Comparison of ENCODE assay signal across 8 cellular contexts in genomic region chr16:81723098-81723723, GRCh38. TPM values are rescaled to one million over a fixed set of nuclear protein-coding genes. Genes with fewer than 3 reads are reported as not detected.
DNase-seq lines count a peak whose midpoint lies in the region; ATAC-seq and TF ChIP-seq lines count a peak whose summit lies in the region.

No MANE protein-coding gene starts in this region.

- H3K36me3 ChIP-seq in RWPE2 (ENCODE audit: low read depth) (no peaks in the 10 kb centered on the region), body of pancreas (replicated peaks in 1 of 2; ENCODE audit: insufficient read depth in 1 of 2, low read depth in 2 of 2) (no peaks in the 10 kb centered on the region)

- TF ChIP-seq POLR2A in body of pancreas (IDR thresholded peaks at IDR 0.05): no peak

- peak in 5 of 6 experiments; percentile 14 to 80 (median 48) for DNase-seq in stimulated activated naive CD4-positive, alpha-beta T cell (lab: John Stamatoyannopoulos, UW)
- DNase-seq in stimulated activated naive CD4-positive, alpha-beta T cell treated with Interleukin-2 at 50 U/mL for 16 hours (lab: John Stamatoyannopoulos, UW): no peak
- peak; percentile 86 for DNase-seq in NCI-H1092 (lab: John Stamatoyannopoulos, UW)
- no peak for DNase-seq in RWPE2 (ENCODE audit: low spot score)
- DNase-seq in body of pancreas: peak in 3 of 4 donors; percentile 30 to 70 (median 53)
- peak; percentile 95 for DNase-seq in inferior parietal cortex (ENCODE audit: extremely low spot score)

- H3K27ac ChIP-seq in RWPE2 (ENCODE audit: poor library complexity, severe bottlenecking) (no peak overlapping the region), body of pancreas (no peak overlapping the region)

- no peaks in the 10 kb centered on the region for H3K36me3 Mint-ChIP-seq in stimulated activated memory B cell treated with anti-CD40 and anti-IgM and Interleukin-4, amounts not matched to agents 10 μg/mL and 1 μg/mL and 100 μg/mL, for 72 hours

- H3K27ac Mint-ChIP-seq in stimulated activated memory B cell treated with anti-CD40 and anti-IgM and Interleukin-4, amounts not matched to agents 10 μg/mL and 1 μg/mL and 100 μg/mL, for 72 hours: no peak overlapping the region

- peaks cover 9% of the 10 kb centered on the region for H3K9me3 Mint-ChIP-seq in stimulated activated memory B cell treated with anti-CD40 and anti-IgM and Interleukin-4, amounts not matched to agents 10 μg/mL and 1 μg/mL and 100 μg/mL, for 72 hours

- H3K4me1 Mint-ChIP-seq in stimulated activated memory B cell treated with anti-CD40 and anti-IgM and Interleukin-4, amounts not matched to agents 10 μg/mL and 1 μg/mL and 100 μg/mL, for 72 hours: peaks cover 12% of the 10 kb centered on the region

- H3K4me1 ChIP-seq in RWPE2 (ENCODE audit: insufficient read depth, poor library complexity, severe bottlenecking) (peaks cover 12% of the 10 kb centered on the region), body of pancreas (no peaks in the 10 kb centered on the region)

- H3K27me3 Mint-ChIP-seq in stimulated activated memory B cell treated with anti-CD40 and anti-IgM and Interleukin-4, amounts not matched to agents 10 μg/mL and 1 μg/mL and 100 μg/mL, for 72 hours: no peaks in the 10 kb centered on the region

- H3K4me3 ChIP-seq in RWPE2 (ENCODE audit: severe bottlenecking): no peak overlapping the region
- no peak overlapping the region for H3K4me3 ChIP-seq in body of pancreas

- intact Hi-C loops in body of pancreas (cut with DNase I): loop anchor here (5.0 to 10.0 kb wide), 2 partner anchors 88 to 321 kb away; no protein-coding TSS in a partner anchor

- H3K4me3 Mint-ChIP-seq in stimulated activated memory B cell treated with anti-CD40 and anti-IgM and Interleukin-4, amounts not matched to agents 10 μg/mL and 1 μg/mL and 100 μg/mL, for 72 hours: no peak overlapping the region

- H3K27me3 ChIP-seq in RWPE2 (ENCODE audit: insufficient read depth, poor library complexity, severe bottlenecking) (no peaks in the 10 kb centered on the region), body of pancreas (peaks cover 0 to 4% of the 10 kb centered on the region in 2 donors)

- no peaks in the 10 kb centered on the region for H3K9me3 ChIP-seq in RWPE2 (ENCODE audit: severe bottlenecking)
- H3K9me3 ChIP-seq in body of pancreas: no peaks in the 10 kb centered on the region

- WGBS in body of pancreas, 2 donors: 22 to 24% methylated on average over 8 of the region's 8 CpGs

- ATAC-seq in HG02571 (IDR thresholded peaks at IDR 0.05; ENCODE audit: unreplicated experiment) (peak; percentile 76), RWPE2 (ENCODE audit: low read depth) (peak; percentile 79), body of pancreas (peak; percentile 87)
- ATAC-seq in stimulated activated memory B cell treated with anti-CD40 and anti-IgM and Interleukin-4, amounts not matched to agents 10 μg/mL and 1 μg/mL and 100 μg/mL, for 72 hours: peak; percentile 91

- TF ChIP-seq CTCF in RWPE2 (IDR thresholded peaks at IDR 0.05; ENCODE audit: poor library complexity, severe bottlenecking) (peak; percentile 83), body of pancreas (IDR thresholded peaks at IDR 0.05) (peak; percentile 46 to 85 (median 78))

RNA-seq across cellular contexts. Expression of gene PLCG2, which starts 55.9 kb away (rescaled TPM):
- total RNA-seq in body of pancreas: 1 to 10 TPM; 6.7 to 9.6 TPM

Comparison
In these comparisons a context has a peak if more than half of its experiments do, and no peak if none do; other contexts are left out.
1. DNase-seq: peak in stimulated activated naive CD4-positive, alpha-beta T cell (5 of 6), NCI-H1092 (single experiment), body of pancreas (3 of 4) and inferior parietal cortex (single experiment); none in stimulated activated naive CD4-positive, alpha-beta T cell treated with Interleukin-2 at 50 U/mL for 16 hours (single experiment) and RWPE2 (single experiment).
2. Peak in every context shown above with its lines, with median percentiles within 50 percentile points of each other: ATAC-seq.